Comparison of ENCODE assay signal across 19 cellular contexts in genomic region chr11:28448186-28448585, GRCh38.
"Had no signal": no experiment of that assay in that cellular context is flagged by ENCODE, and none has a peak within 500 bp of the region (broad histone marks: within the 10 kb centered on the region; RNA-seq: fewer than 3 reads in every experiment).

No MANE protein-coding gene starts in this region.

- H3K27me3 Mint-ChIP-seq: activated CD4-positive, alpha-beta T cell treated with anti-CD3 and anti-CD28 coated beads for 36 hours; activated naive CD4-positive, alpha-beta T cell treated with anti-CD3 and anti-CD28 coated beads, Interleukin-2, amount 50 U/mL, for 24 hours had no signal

- H3K4me3 ChIP-seq: ascending aorta, cardiac muscle cell, gastrocnemius medialis, thyroid gland had no signal

- H3K4me1 Mint-ChIP-seq: activated CD4-positive, alpha-beta T cell treated with anti-CD3 and anti-CD28 coated beads for 36 hours; activated naive CD4-positive, alpha-beta T cell treated with anti-CD3 and anti-CD28 coated beads, Interleukin-2, amount 50 U/mL, for 24 hours; natural killer cell; WTC11 had no signal

- H3K9me3 ChIP-seq: ascending aorta, gastrocnemius medialis, thyroid gland had no signal

- H3K27me3 ChIP-seq: ascending aorta, cardiac muscle cell, gastrocnemius medialis, thyroid gland had no signal

- H3K79me2 ChIP-seq: parathyroid adenoma had no signal

- H3K9ac ChIP-seq: parathyroid adenoma had no signal

- H3K4me3 Mint-ChIP-seq: activated CD4-positive, alpha-beta T cell treated with anti-CD3 and anti-CD28 coated beads for 36 hours; activated naive CD4-positive, alpha-beta T cell treated with anti-CD3 and anti-CD28 coated beads, Interleukin-2, amount 50 U/mL, for 24 hours; natural killer cell; T-helper 2 cell treated with Interferon-gamma antibody and Interleukin-4, amounts not matched to agents 5 μg/mL and 100 μg/mL, for 36 hours; WTC11 had no signal

- H3K36me3 ChIP-seq: ascending aorta, cardiac muscle cell, gastrocnemius medialis, thyroid gland had no signal

- H3K4me1 ChIP-seq: ascending aorta, gastrocnemius medialis, parathyroid adenoma, thyroid gland had no signal

- H3K36me3 Mint-ChIP-seq: activated naive CD4-positive, alpha-beta T cell treated with anti-CD3 and anti-CD28 coated beads, Interleukin-2, amount 50 U/mL, for 24 hours; WTC11 had no signal

- DNase-seq: activated CD4-positive, alpha-beta T cell treated with anti-CD3 and anti-CD28 coated beads for 36 hours; activated CD4-positive, alpha-beta T cell treated with anti-CD3 and anti-CD28 coated beads, Interleukin-2, amount 50 U/mL, for 48 hours; activated gamma-delta T cell; gastrocnemius medialis; head of caudate nucleus; left ventricle myocardium superior; mesenchymal stem cell; natural killer cell; stimulated activated CD4-positive, alpha-beta T cell treated with anti-CD3 and anti-CD28 coated beads, Interleukin-12 subunit alpha, Interleukin-12 subunit beta, amount 100 ng/mL, for 4 hours; stimulated activated CD4-positive, alpha-beta T cell treated with anti-CD3 and anti-CD28 coated beads, Interleukin-1b, Interleukin-23, amount 100 ng/mL, for 48 hours; stimulated activated CD8-positive, alpha-beta memory T cell treated with anti-CD3 and anti-CD28 coated beads, Interleukin-4, amount 100 ng/mL, for 48 hours; stimulated activated naive CD4-positive, alpha-beta T cell; thyroid gland had no signal

- H3K27ac ChIP-seq: ascending aorta, cardiac muscle cell, gastrocnemius medialis, parathyroid adenoma, thyroid gland had no signal

- H3K9me3 Mint-ChIP-seq: activated naive CD4-positive, alpha-beta T cell treated with anti-CD3 and anti-CD28 coated beads, Interleukin-2, amount 50 U/mL, for 24 hours had no signal

- H2AFZ ChIP-seq: parathyroid adenoma had no signal

- H3K27ac Mint-ChIP-seq: activated CD4-positive, alpha-beta T cell treated with anti-CD3 and anti-CD28 coated beads for 36 hours; activated naive CD4-positive, alpha-beta T cell treated with anti-CD3 and anti-CD28 coated beads, Interleukin-2, amount 50 U/mL, for 24 hours; natural killer cell; T-helper 2 cell treated with Interferon-gamma antibody and Interleukin-4, amounts not matched to agents 5 μg/mL and 100 μg/mL, for 36 hours; WTC11 had no signal
